1 cellular context compared by ENCODE assay signal in the genomic region with DNA sequence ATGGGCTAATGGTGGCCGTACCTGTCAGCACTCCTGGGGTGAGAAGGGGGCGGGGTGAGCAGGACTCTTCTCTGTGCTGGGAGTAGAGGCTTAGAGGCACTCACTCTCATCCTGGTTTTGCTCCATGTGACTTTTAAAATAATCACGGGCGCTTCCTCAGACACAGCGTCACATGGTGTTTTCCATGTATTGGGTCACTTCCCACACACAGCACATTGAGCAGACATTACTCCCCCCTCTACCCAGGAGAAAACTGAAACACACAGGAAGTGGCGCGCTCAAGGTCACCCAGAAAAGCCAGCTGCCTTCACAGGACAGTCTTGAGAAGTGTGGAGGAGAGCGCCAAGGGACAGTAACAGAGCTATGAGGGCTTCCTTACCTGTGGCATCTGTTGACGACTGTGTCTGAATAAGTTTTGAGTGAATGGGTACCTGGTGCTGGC.
A peak's percentile ranks its signal among the peaks of the same experiment; 100 is the strongest.
TF ChIP-seq lines count a peak whose summit lies in the region.

No MANE protein-coding gene starts in this region.

TF ChIP-seq in HepG2, 621 proteins besides CTCF, POLR2A, EP300 and RAD21 (continued from another document and continues in another):
- TF ChIP-seq, protein P1, sequence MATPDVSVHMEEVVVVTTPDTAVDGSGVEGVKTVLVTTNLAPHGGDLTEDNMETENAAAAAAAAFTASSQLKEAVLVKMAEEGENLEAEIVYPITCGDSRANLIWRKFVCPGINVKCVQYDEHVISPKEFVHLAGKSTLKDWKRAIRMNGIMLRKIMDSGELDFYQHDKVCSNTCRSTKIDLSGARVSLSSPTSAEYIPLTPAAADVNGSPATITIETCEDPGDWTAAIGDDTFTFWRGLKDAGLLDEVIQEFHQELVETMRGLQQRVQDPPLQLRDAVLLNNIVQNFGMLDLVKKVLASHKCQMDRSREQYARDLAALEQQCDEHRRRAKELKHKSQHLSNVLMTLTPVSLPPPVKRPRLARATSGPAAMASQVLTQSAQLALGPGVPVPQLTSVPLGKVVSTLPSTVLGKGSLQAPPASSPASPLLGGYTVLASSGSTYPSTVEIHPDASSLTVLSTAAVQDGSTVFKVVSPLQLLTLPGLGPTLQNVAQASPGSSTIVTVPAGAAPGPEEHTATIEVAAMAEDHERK (CRISPR knock-in tag; IDR thresholded peaks at IDR 0.05; ENCODE audit: low read depth): no peak
- TF ChIP-seq SOX5 (CRISPR knock-in tag; IDR thresholded peaks at IDR 0.05; ENCODE audit: borderline replicate concordance): peak; percentile 60
- peak; percentile 76 for TF ChIP-seq SALL1 (CRISPR knock-in tag; IDR thresholded peaks at IDR 0.05)
- TF ChIP-seq KDM2A (CRISPR knock-in tag; IDR thresholded peaks at IDR 0.05; ENCODE audit: borderline replicate concordance, low read depth): peak; percentile 42; the same call in 1 of the 2 replicates
- TF ChIP-seq ZNF292 (CRISPR knock-in tag; IDR thresholded peaks at IDR 0.05; ENCODE audit: borderline replicate concordance, low read depth): no peak
- TF ChIP-seq CCDC6 (CRISPR knock-in tag; IDR thresholded peaks at IDR 0.05): no peak
- peak; percentile 63 for TF ChIP-seq SKI (IDR thresholded peaks at IDR 0.05; ENCODE audit: partially characterized antibody)
- no peak for TF ChIP-seq ZKSCAN5 (CRISPR knock-in tag; IDR thresholded peaks at IDR 0.05)
- peak; percentile 69; the same call in 1 of the 2 replicates for TF ChIP-seq RAD51 (IDR thresholded peaks at IDR 0.05; ENCODE audit: borderline replicate concordance)
- no peak for TF ChIP-seq ARNT (IDR thresholded peaks at IDR 0.05)
- TF ChIP-seq, protein P2, sequence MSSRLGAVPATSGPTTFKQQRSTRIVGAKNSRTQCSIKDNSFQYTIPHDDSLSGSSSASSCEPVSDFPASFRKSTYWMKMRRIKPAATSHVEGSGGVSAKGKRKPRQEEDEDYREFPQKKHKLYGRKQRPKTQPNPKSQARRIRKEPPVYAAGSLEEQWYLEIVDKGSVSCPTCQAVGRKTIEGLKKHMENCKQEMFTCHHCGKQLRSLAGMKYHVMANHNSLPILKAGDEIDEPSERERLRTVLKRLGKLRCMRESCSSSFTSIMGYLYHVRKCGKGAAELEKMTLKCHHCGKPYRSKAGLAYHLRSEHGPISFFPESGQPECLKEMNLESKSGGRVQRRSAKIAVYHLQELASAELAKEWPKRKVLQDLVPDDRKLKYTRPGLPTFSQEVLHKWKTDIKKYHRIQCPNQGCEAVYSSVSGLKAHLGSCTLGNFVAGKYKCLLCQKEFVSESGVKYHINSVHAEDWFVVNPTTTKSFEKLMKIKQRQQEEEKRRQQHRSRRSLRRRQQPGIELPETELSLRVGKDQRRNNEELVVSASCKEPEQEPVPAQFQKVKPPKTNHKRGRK (CRISPR knock-in tag; IDR thresholded peaks at IDR 0.05): no peak
- no peak for TF ChIP-seq ZNF616 (CRISPR knock-in tag; IDR thresholded peaks at IDR 0.05; ENCODE audit: low read depth)
- TF ChIP-seq EZH2 (conservative IDR thresholded peaks at IDR 0.05; ENCODE audit: low read depth, low read length): no peak
- no peak for TF ChIP-seq TOPORS (CRISPR knock-in tag; IDR thresholded peaks at IDR 0.05)
- TF ChIP-seq, protein P3, sequence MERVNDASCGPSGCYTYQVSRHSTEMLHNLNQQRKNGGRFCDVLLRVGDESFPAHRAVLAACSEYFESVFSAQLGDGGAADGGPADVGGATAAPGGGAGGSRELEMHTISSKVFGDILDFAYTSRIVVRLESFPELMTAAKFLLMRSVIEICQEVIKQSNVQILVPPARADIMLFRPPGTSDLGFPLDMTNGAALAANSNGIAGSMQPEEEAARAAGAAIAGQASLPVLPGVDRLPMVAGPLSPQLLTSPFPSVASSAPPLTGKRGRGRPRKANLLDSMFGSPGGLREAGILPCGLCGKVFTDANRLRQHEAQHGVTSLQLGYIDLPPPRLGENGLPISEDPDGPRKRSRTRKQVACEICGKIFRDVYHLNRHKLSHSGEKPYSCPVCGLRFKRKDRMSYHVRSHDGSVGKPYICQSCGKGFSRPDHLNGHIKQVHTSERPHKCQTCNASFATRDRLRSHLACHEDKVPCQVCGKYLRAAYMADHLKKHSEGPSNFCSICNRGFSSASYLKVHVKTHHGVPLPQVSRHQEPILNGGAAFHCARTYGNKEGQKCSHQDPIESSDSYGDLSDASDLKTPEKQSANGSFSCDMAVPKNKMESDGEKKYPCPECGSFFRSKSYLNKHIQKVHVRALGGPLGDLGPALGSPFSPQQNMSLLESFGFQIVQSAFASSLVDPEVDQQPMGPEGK (CRISPR knock-in tag; IDR thresholded peaks at IDR 0.05): peak; percentile 57
- TF ChIP-seq NKX3-1 (CRISPR knock-in tag; IDR thresholded peaks at IDR 0.05): 0 out of 2 replicates have a peak, but pooled peaks have one; percentile 12
- TF ChIP-seq ZNF607 (CRISPR knock-in tag; IDR thresholded peaks at IDR 0.05; ENCODE audit: borderline replicate concordance): no peak
- no peak for TF ChIP-seq SCMH1 (CRISPR knock-in tag; IDR thresholded peaks at IDR 0.05; ENCODE audit: borderline replicate concordance)
- TF ChIP-seq AGO2 (optimal IDR thresholded peaks at IDR 0.05; ENCODE audit: low read depth, low read length): no peak
- TF ChIP-seq RFX1 (IDR thresholded peaks at IDR 0.05): no peak
- TF ChIP-seq SNAPC2 (CRISPR knock-in tag; IDR thresholded peaks at IDR 0.05): no peak
- TF ChIP-seq ZFP41 (CRISPR knock-in tag; IDR thresholded peaks at IDR 0.05; ENCODE audit: borderline replicate concordance): no peak
- TF ChIP-seq ZNF746 (CRISPR knock-in tag; IDR thresholded peaks at IDR 0.05): no peak
- no peak for TF ChIP-seq PTBP1 (IDR thresholded peaks at IDR 0.05; ENCODE audit: low read depth, low read length, poor library complexity, severe bottlenecking)
- TF ChIP-seq MTA1 (CRISPR knock-in tag; IDR thresholded peaks at IDR 0.05; ENCODE audit: borderline replicate concordance): no peak
- no peak for TF ChIP-seq SMC3 (IDR thresholded peaks at IDR 0.05; ENCODE audit: low read length)
- no peak for TF ChIP-seq KDM4B (CRISPR knock-in tag; IDR thresholded peaks at IDR 0.05)
- no peak; the same call in 1 of the 2 replicates for TF ChIP-seq DMAP1 (CRISPR knock-in tag; IDR thresholded peaks at IDR 0.05)
- TF ChIP-seq KAT7 (CRISPR knock-in tag; IDR thresholded peaks at IDR 0.05; ENCODE audit: borderline replicate concordance): no peak
- TF ChIP-seq ZC3H4 (CRISPR knock-in tag; IDR thresholded peaks at IDR 0.05; ENCODE audit: borderline replicate concordance): no peak
- TF ChIP-seq ATM (IDR thresholded peaks at IDR 0.05; ENCODE audit: borderline replicate concordance): no peak
- TF ChIP-seq CHD2 (IDR thresholded peaks at IDR 0.05; ENCODE audit: low read depth, low read length): no peak
- no peak for TF ChIP-seq MAFF (IDR thresholded peaks at IDR 0.05; ENCODE audit: low read depth, low read length)
- TF ChIP-seq POLR2AphosphoS2 (IDR thresholded peaks at IDR 0.05; ENCODE audit: low read depth, low read length): no peak
- no peak for TF ChIP-seq PAWR (CRISPR knock-in tag; IDR thresholded peaks at IDR 0.05; ENCODE audit: borderline replicate concordance)
- no peak for TF ChIP-seq ZNF253 (CRISPR knock-in tag; IDR thresholded peaks at IDR 0.05; ENCODE audit: borderline replicate concordance)
- peak; percentile 15; the same call in 1 of the 2 replicates for TF ChIP-seq GABPA (IDR thresholded peaks at IDR 0.05; ENCODE audit: low read depth, low read length)
- peak; percentile 78 for TF ChIP-seq GABPA (CRISPR knock-in tag; IDR thresholded peaks at IDR 0.05; ENCODE audit: low read depth)
- TF ChIP-seq FOXJ3 (CRISPR knock-in tag; IDR thresholded peaks at IDR 0.05; ENCODE audit: borderline replicate concordance): no peak
- TF ChIP-seq, protein P4, sequence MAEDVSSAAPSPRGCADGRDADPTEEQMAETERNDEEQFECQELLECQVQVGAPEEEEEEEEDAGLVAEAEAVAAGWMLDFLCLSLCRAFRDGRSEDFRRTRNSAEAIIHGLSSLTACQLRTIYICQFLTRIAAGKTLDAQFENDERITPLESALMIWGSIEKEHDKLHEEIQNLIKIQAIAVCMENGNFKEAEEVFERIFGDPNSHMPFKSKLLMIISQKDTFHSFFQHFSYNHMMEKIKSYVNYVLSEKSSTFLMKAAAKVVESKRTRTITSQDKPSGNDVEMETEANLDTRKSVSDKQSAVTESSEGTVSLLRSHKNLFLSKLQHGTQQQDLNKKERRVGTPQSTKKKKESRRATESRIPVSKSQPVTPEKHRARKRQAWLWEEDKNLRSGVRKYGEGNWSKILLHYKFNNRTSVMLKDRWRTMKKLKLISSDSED (CRISPR knock-in tag; IDR thresholded peaks at IDR 0.05): no peak
- TF ChIP-seq MZF1 (CRISPR knock-in tag; IDR thresholded peaks at IDR 0.05; ENCODE audit: borderline replicate concordance): no peak
- TF ChIP-seq, protein P5, sequence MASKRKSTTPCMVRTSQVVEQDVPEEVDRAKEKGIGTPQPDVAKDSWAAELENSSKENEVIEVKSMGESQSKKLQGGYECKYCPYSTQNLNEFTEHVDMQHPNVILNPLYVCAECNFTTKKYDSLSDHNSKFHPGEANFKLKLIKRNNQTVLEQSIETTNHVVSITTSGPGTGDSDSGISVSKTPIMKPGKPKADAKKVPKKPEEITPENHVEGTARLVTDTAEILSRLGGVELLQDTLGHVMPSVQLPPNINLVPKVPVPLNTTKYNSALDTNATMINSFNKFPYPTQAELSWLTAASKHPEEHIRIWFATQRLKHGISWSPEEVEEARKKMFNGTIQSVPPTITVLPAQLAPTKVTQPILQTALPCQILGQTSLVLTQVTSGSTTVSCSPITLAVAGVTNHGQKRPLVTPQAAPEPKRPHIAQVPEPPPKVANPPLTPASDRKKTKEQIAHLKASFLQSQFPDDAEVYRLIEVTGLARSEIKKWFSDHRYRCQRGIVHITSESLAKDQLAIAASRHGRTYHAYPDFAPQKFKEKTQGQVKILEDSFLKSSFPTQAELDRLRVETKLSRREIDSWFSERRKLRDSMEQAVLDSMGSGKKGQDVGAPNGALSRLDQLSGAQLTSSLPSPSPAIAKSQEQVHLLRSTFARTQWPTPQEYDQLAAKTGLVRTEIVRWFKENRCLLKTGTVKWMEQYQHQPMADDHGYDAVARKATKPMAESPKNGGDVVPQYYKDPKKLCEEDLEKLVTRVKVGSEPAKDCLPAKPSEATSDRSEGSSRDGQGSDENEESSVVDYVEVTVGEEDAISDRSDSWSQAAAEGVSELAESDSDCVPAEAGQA (IDR thresholded peaks at IDR 0.05; ENCODE audit: low read depth): no peak
- TF ChIP-seq, protein P5 (CRISPR knock-in tag; IDR thresholded peaks at IDR 0.05; ENCODE audit: borderline replicate concordance): no peak
- TF ChIP-seq CENPX (CRISPR knock-in tag; IDR thresholded peaks at IDR 0.05): no peak
- no peak for TF ChIP-seq IKZF4 (CRISPR knock-in tag; IDR thresholded peaks at IDR 0.05; ENCODE audit: borderline replicate concordance, low read depth, not compliant biosample characterization)
- no peak for TF ChIP-seq ZZZ3 (CRISPR knock-in tag; IDR thresholded peaks at IDR 0.05; ENCODE audit: borderline replicate concordance)
- no peak for TF ChIP-seq NR2F1 (CRISPR knock-in tag; IDR thresholded peaks at IDR 0.05)
- no peak; the same call in 1 of the 2 replicates for TF ChIP-seq HMG20A (CRISPR knock-in tag; IDR thresholded peaks at IDR 0.05; ENCODE audit: borderline replicate concordance)
- no peak for TF ChIP-seq U2AF1 (optimal IDR thresholded peaks at IDR 0.05; ENCODE audit: low read depth, low read length)
- TF ChIP-seq SALL2 (CRISPR knock-in tag; IDR thresholded peaks at IDR 0.05): no peak
- TF ChIP-seq JDP2 (CRISPR knock-in tag; IDR thresholded peaks at IDR 0.05; ENCODE audit: borderline replicate concordance): no peak
- TF ChIP-seq, protein P6, sequence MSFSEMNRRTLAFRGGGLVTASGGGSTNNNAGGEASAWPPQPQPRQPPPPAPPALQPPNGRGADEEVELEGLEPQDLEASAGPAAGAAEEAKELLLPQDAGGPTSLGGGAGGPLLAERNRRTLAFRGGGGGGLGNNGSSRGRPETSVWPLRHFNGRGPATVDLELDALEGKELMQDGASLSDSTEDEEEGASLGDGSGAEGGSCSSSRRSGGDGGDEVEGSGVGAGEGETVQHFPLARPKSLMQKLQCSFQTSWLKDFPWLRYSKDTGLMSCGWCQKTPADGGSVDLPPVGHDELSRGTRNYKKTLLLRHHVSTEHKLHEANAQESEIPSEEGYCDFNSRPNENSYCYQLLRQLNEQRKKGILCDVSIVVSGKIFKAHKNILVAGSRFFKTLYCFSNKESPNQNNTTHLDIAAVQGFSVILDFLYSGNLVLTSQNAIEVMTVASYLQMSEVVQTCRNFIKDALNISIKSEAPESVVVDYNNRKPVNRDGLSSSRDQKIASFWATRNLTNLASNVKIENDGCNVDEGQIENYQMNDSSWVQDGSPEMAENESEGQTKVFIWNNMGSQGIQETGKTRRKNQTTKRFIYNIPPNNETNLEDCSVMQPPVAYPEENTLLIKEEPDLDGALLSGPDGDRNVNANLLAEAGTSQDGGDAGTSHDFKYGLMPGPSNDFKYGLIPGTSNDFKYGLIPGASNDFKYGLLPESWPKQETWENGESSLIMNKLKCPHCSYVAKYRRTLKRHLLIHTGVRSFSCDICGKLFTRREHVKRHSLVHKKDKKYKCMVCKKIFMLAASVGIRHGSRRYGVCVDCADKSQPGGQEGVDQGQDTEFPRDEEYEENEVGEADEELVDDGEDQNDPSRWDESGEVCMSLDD (CRISPR knock-in tag; IDR thresholded peaks at IDR 0.05; ENCODE audit: borderline replicate concordance): no peak
- TF ChIP-seq ZFP36L2 (CRISPR knock-in tag; IDR thresholded peaks at IDR 0.05): no peak
- TF ChIP-seq ZNF34 (CRISPR knock-in tag; IDR thresholded peaks at IDR 0.05; ENCODE audit: borderline replicate concordance): no peak
- no peak for TF ChIP-seq NFYC (CRISPR knock-in tag; IDR thresholded peaks at IDR 0.05)
- TF ChIP-seq ZSCAN20 (CRISPR knock-in tag; IDR thresholded peaks at IDR 0.05; ENCODE audit: borderline replicate concordance): no peak
- peak; percentile 43; the same call in 1 of the 2 replicates for TF ChIP-seq POGZ (CRISPR knock-in tag; IDR thresholded peaks at IDR 0.05)
- TF ChIP-seq ZBTB3 (CRISPR knock-in tag; IDR thresholded peaks at IDR 0.05; ENCODE audit: borderline replicate concordance, low read depth): no peak
- TF ChIP-seq HOXA7 (CRISPR knock-in tag; IDR thresholded peaks at IDR 0.05): no peak
- peak; percentile 46; the same call in 1 of the 2 replicates for TF ChIP-seq ZMYM4 (CRISPR knock-in tag; IDR thresholded peaks at IDR 0.05)
- TF ChIP-seq SMARCE1 (IDR thresholded peaks at IDR 0.05; ENCODE audit: borderline replicate concordance): no peak
- TF ChIP-seq ZNF747 (CRISPR knock-in tag; IDR thresholded peaks at IDR 0.05; ENCODE audit: borderline replicate concordance): no peak
